In the genomic region with DNA sequence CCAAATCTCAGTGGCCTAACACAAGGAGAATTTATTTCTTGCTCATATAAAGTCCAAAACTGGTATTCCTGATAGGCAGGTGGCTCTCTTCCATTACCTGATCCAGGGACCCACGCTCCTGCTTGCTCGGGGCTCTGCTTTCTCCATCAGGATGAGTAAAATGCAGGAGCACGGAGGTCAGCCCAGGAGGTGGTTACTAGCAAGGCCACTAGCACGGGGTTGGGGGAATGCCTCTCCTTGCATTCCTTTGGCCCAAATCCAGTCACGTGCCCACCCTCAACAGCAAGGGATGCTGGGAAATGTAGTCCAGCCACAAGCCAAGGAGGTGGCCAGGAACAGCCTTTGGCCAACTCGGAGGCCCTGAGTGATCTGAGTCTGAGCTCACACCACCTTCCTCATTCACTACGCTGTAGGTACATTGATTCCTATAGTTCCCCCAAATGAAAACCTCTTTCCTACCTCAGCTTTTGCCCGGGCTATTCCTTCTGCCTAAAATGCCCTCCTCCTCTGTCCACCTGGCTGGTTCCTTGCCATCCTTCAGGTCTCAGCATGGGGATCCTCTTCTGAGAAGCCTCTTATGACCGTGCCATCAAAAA, we compare ENCODE assay signal across 1 cellular context.
TF ChIP-seq lines count a peak whose summit lies in the region.

No MANE protein-coding gene starts in this region.

TF ChIP-seq in HepG2, 621 proteins besides CTCF, POLR2A, EP300 and RAD21 (continued from another document and continues in another):
- TF ChIP-seq ZNF407 (CRISPR knock-in tag; IDR thresholded peaks at IDR 0.05; ENCODE audit: not compliant biosample characterization) = no peak
- peak; percentile 30; the same call in 1 of the 2 replicates for TF ChIP-seq MNT (IDR thresholded peaks at IDR 0.05)
- no peak for TF ChIP-seq MED13 (CRISPR knock-in tag; IDR thresholded peaks at IDR 0.05)
- no peak for TF ChIP-seq DR1 (CRISPR knock-in tag; IDR thresholded peaks at IDR 0.05)
- TF ChIP-seq PCBP1 (IDR thresholded peaks at IDR 0.05; ENCODE audit: borderline replicate concordance, low read depth, low read length) = no peak
- 0 out of 2 replicates have a peak, but pooled peaks have one; percentile 49 for TF ChIP-seq MEIS2 (CRISPR knock-in tag; IDR thresholded peaks at IDR 0.05)
- no peak for TF ChIP-seq ZNF496 (CRISPR knock-in tag; IDR thresholded peaks at IDR 0.05; ENCODE audit: insufficient replicate concordance)
- no peak for TF ChIP-seq NFIB (CRISPR knock-in tag; IDR thresholded peaks at IDR 0.05; ENCODE audit: borderline replicate concordance)
- TF ChIP-seq PRDM4 (CRISPR knock-in tag; IDR thresholded peaks at IDR 0.05; ENCODE audit: borderline replicate concordance) = no peak
- TF ChIP-seq IKZF5 (CRISPR knock-in tag; IDR thresholded peaks at IDR 0.05) = peak; percentile 31; the same call in 1 of the 2 replicates
- no peak; the same call in 1 of the 2 replicates for TF ChIP-seq ZNF580 (CRISPR knock-in tag; IDR thresholded peaks at IDR 0.05; ENCODE audit: borderline replicate concordance, low read depth)
- peak; percentile 24; the same call in 1 of the 2 replicates for TF ChIP-seq ELF3 (CRISPR knock-in tag; IDR thresholded peaks at IDR 0.05)
- TF ChIP-seq RBAK (CRISPR knock-in tag; IDR thresholded peaks at IDR 0.05) = no peak
- TF ChIP-seq, protein P1, sequence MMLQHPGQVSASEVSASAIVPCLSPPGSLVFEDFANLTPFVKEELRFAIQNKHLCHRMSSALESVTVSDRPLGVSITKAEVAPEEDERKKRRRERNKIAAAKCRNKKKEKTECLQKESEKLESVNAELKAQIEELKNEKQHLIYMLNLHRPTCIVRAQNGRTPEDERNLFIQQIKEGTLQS (CRISPR knock-in tag; IDR thresholded peaks at IDR 0.05) = no peak
- no peak for TF ChIP-seq ZNF205 (CRISPR knock-in tag; IDR thresholded peaks at IDR 0.05)
- TF ChIP-seq RBM22 (optimal IDR thresholded peaks at IDR 0.05; ENCODE audit: low read length) = no peak
- 0 out of 2 replicates have a peak, but pooled peaks have one; percentile 55 for TF ChIP-seq MAZ (IDR thresholded peaks at IDR 0.05; ENCODE audit: borderline replicate concordance, low read depth, low read length)
- 0 out of 2 replicates have a peak, but pooled peaks have one; percentile 45 for TF ChIP-seq MAZ (CRISPR knock-in tag; IDR thresholded peaks at IDR 0.05; ENCODE audit: low read depth)
- no peak for TF ChIP-seq ZNF609 (CRISPR knock-in tag; IDR thresholded peaks at IDR 0.05; ENCODE audit: borderline replicate concordance)
- no peak for TF ChIP-seq MTF1 (CRISPR knock-in tag; IDR thresholded peaks at IDR 0.05)
- TF ChIP-seq ZFP36L2 (CRISPR knock-in tag; IDR thresholded peaks at IDR 0.05) = no peak
- peak; percentile 74 for TF ChIP-seq KAT8 (CRISPR knock-in tag; IDR thresholded peaks at IDR 0.05)
- no peak for TF ChIP-seq ZFP36L1 (CRISPR knock-in tag; IDR thresholded peaks at IDR 0.05)
- TF ChIP-seq, protein P2, sequence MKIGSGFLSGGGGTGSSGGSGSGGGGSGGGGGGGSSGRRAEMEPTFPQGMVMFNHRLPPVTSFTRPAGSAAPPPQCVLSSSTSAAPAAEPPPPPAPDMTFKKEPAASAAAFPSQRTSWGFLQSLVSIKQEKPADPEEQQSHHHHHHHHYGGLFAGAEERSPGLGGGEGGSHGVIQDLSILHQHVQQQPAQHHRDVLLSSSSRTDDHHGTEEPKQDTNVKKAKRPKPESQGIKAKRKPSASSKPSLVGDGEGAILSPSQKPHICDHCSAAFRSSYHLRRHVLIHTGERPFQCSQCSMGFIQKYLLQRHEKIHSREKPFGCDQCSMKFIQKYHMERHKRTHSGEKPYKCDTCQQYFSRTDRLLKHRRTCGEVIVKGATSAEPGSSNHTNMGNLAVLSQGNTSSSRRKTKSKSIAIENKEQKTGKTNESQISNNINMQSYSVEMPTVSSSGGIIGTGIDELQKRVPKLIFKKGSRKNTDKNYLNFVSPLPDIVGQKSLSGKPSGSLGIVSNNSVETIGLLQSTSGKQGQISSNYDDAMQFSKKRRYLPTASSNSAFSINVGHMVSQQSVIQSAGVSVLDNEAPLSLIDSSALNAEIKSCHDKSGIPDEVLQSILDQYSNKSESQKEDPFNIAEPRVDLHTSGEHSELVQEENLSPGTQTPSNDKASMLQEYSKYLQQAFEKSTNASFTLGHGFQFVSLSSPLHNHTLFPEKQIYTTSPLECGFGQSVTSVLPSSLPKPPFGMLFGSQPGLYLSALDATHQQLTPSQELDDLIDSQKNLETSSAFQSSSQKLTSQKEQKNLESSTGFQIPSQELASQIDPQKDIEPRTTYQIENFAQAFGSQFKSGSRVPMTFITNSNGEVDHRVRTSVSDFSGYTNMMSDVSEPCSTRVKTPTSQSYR (CRISPR knock-in tag; IDR thresholded peaks at IDR 0.05; ENCODE audit: borderline replicate concordance) = peak; percentile 46; the same call in 1 of the 2 replicates
- no peak for TF ChIP-seq ZZZ3 (CRISPR knock-in tag; IDR thresholded peaks at IDR 0.05; ENCODE audit: borderline replicate concordance)
- TF ChIP-seq ZFY (CRISPR knock-in tag; IDR thresholded peaks at IDR 0.05) = peak; percentile 77
- TF ChIP-seq HOXD1 (CRISPR knock-in tag; IDR thresholded peaks at IDR 0.05) = no peak
- TF ChIP-seq HNRNPUL1 (IDR thresholded peaks at IDR 0.05; ENCODE audit: low read depth, low read length) = no peak
- no peak for TF ChIP-seq ZNF740 (CRISPR knock-in tag; IDR thresholded peaks at IDR 0.05)
- TF ChIP-seq HNRNPH1 (optimal IDR thresholded peaks at IDR 0.05; ENCODE audit: low read depth, low read length) = no peak
- 0 out of 2 replicates have a peak, but pooled peaks have one; percentile 46 for TF ChIP-seq ZNF138 (CRISPR knock-in tag; IDR thresholded peaks at IDR 0.05; ENCODE audit: low read depth)
